9 cellular contexts compared by ENCODE assay signal in genomic region chr3:15269091-15269989, GRCh38.
A peak's percentile ranks its signal among the peaks of the same experiment; 100 is the strongest.
DNase-seq lines count a peak whose midpoint lies in the region; ATAC-seq and TF ChIP-seq lines count a peak whose summit lies in the region.
"Had no signal": no experiment of that assay in that cellular context is flagged by ENCODE, and none has a peak within 500 bp of the region (broad histone marks: within the 10 kb centered on the region; RNA-seq: fewer than 3 reads in every experiment).

No MANE protein-coding gene starts in this region.

- no TSS peak for BruUV-seq in OCI-LY7 (replicated peaks; lab: Mats Ljungman, UMichigan)

- H3K36me3 ChIP-seq in GM23338 (ENCODE audit: insufficient read depth), result no peaks in the 10 kb centered on the region
- peaks cover 14% of the 10 kb centered on the region; the same call in 1 of the 2 replicates for H3K36me3 ChIP-seq in OCI-LY7 (ENCODE audit: insufficient read depth, low read length)

- no peak overlapping the region for H3K4me3 Mint-ChIP-seq in GM23338

- no peaks in the 10 kb centered on the region for H3K36me3 Mint-ChIP-seq in GM23338 (ENCODE audit: low read depth)

- H3F3A ChIP-seq in GM23338 (replicated peaks; ENCODE audit: low read depth), result no peaks in the 10 kb centered on the region

- H3K4me2 ChIP-seq in GM23338 (no peak overlapping the region), OCI-LY7 (ENCODE audit: low read length) (no peak overlapping the region)
- H3K4me2 ChIP-seq: KMS-11 had no signal

- no peak for TF ChIP-seq CTCF in GM23338 (conservative IDR thresholded peaks at IDR 0.05; ENCODE audit: low read depth in 2 of 2)
- no peak for TF ChIP-seq CTCF in OCI-LY7 (conservative IDR thresholded peaks at IDR 0.05; ENCODE audit: low read length)

- H3K4me3 ChIP-seq in GM23338 (no peak overlapping the region), OCI-LY7 (ENCODE audit: low read depth, low read length, poor library complexity, severe bottlenecking) (no peak overlapping the region)

- POLR2A ChIA-PET in OCI-LY7 (lab: Charles Lee), result interaction anchor here (0.7 to 2.0 kb wide), 5 partner anchors 16 to 136 kb away, joined by 3 to 6 read pairs (median 3); no protein-coding TSS in a partner anchor

- H3K9me3 ChIP-seq in OCI-LY7 (ENCODE audit: low read length), result no peaks in the 10 kb centered on the region

- no peak overlapping the region for H2AFZ ChIP-seq in GM23338
- no peak overlapping the region for H2AFZ ChIP-seq in OCI-LY7 (ENCODE audit: low read length)

- ATAC-seq in GM23338, result no peak

- H3K27me3 ChIP-seq in GM23338 (ENCODE audit: insufficient read depth), result no peaks in the 10 kb centered on the region

- H3K27ac ChIP-seq in GM23338 (ENCODE audit: low read depth) (no peak overlapping the region), OCI-LY7 (ENCODE audit: low read depth, low read length, poor library complexity, severe bottlenecking) (no peak overlapping the region)
- H3K27ac ChIP-seq: KMS-11 had no signal

- H3K4me1 ChIP-seq in GM23338 (ENCODE audit: insufficient read depth) (no peaks in the 10 kb centered on the region; the same call in 1 of the 2 replicates), OCI-LY7 (ENCODE audit: insufficient read depth, low read length, poor library complexity, severe bottlenecking) (peaks cover 18% of the 10 kb centered on the region)

- H3K4me1 Mint-ChIP-seq in GM23338, result 0 out of 3 replicates have a peak, but pooled peaks cover 3% of the 10 kb centered on the region

- H3K9me2 ChIP-seq in GM23338 (ENCODE audit: insufficient read depth) (no peaks in the 10 kb centered on the region), OCI-LY7 (ENCODE audit: insufficient read depth, low read length) (no peaks in the 10 kb centered on the region)

- peak; percentile 50 for DNase-seq in CMK (ENCODE audit: low read depth)
- no peak for DNase-seq in GM23338 (ENCODE audit: low spot score)
- peak; percentile 52 for DNase-seq in NCI-H2171 treated with DMSO at 0.1 percent for 48 hours (lab: John Stamatoyannopoulos, UW)
- DNase-seq in activated CD8-positive, alpha-beta memory T cell treated with anti-CD3 and anti-CD28 coated beads for 48 hours (ENCODE audit: low read depth in 2 of 3, low spot score in 2 of 3), result peak; percentile 34 to 74 (median 73)
- DNase-seq in effector CD8-positive, alpha-beta T cell (lab: John Stamatoyannopoulos, UW), result peak; percentile 40
- peak; percentile 84 for DNase-seq in midbrain (lab: John Stamatoyannopoulos, UW)
- DNase-seq in stimulated activated CD8-positive, alpha-beta memory T cell treated with anti-CD3 and anti-CD28 coated beads, Interleukin-4, amount 100 ng/mL, for 1 hour (ENCODE audit: low read depth in 2 of 2, low spot score in 1 of 2), result peak; percentile 51 to 75
- DNase-seq in OCI-LY7 (ENCODE audit: low spot score), result no peak

- intact Hi-C loops in OCI-LY7 (cut with micrococcal nuclease; ENCODE audit: unreplicated experiment), result loop anchor here (2.0 kb wide), 2 partner anchors 67 to 287 kb away; no protein-coding TSS in a partner anchor

- H4K20me1 ChIP-seq in GM23338 (replicated peaks; ENCODE audit: insufficient read depth) (no peaks in the 10 kb centered on the region), OCI-LY7 (ENCODE audit: insufficient read depth, low read length) (no peaks in the 10 kb centered on the region)

- no peaks in the 10 kb centered on the region for H3K9me3 Mint-ChIP-seq in GM23338

- CTCF ChIA-PET in OCI-LY7 (lab: Charles Lee; ENCODE audit: unreplicated experiment), result interaction anchor here (1.0 to 2.4 kb wide), 2 partner anchors 63 to 136 kb away, joined by 10 to 13 read pairs; no protein-coding TSS in a partner anchor

- peaks cover 3% of the 10 kb centered on the region for H3K27me3 Mint-ChIP-seq in GM23338 (ENCODE audit: insufficient read depth, low read depth, poor library complexity)

- peak overlapping the region; percentile 47; the same call in 1 of the 2 replicates for H3K27ac Mint-ChIP-seq in GM23338

- H3K79me2 ChIP-seq in GM23338 (replicated peaks; ENCODE audit: insufficient read depth) (no peaks in the 10 kb centered on the region; the same call in 1 of the 2 replicates), OCI-LY7 (ENCODE audit: insufficient read depth, low read depth, low read length) (no peaks in the 10 kb centered on the region)

TF ChIP-seq in GM23338, 12 proteins besides CTCF, POLR2A, EP300 and RAD21:
- no peak for TF ChIP-seq NANOG (IDR thresholded peaks at IDR 0.05; ENCODE audit: borderline replicate concordance)
- TF ChIP-seq EZH2 (IDR thresholded peaks at IDR 0.05; ENCODE audit: low read depth, unreplicated experiment), result no peak
- no peak for TF ChIP-seq ETS1 (IDR thresholded peaks at IDR 0.05)
- no peak for TF ChIP-seq STAT1 (IDR thresholded peaks at IDR 0.05; ENCODE audit: unreplicated experiment)
- TF ChIP-seq JUNB (IDR thresholded peaks at IDR 0.05; ENCODE audit: unreplicated experiment), result no peak
- no peak for TF ChIP-seq CREB1 (CRISPR knock-in tag; IDR thresholded peaks at IDR 0.05; ENCODE audit: low read depth)
- TF ChIP-seq ZNF331 (CRISPR knock-in tag; IDR thresholded peaks at IDR 0.05; ENCODE audit: low read depth), result no peak
- no peak for TF ChIP-seq EZH2phosphoT487 (IDR thresholded peaks at IDR 0.05; ENCODE audit: unreplicated experiment)

Comparison
In these comparisons a context has a peak if more than half of its experiments do, and no peak if none do; other contexts are left out.
1. DNase-seq: peak in CMK (single experiment), NCI-H2171 treated with DMSO at 0.1 percent for 48 hours (single experiment), activated CD8-positive, alpha-beta memory T cell treated with anti-CD3 and anti-CD28 coated beads for 48 hours (3 of 3), effector CD8-positive, alpha-beta T cell (single experiment), midbrain (single experiment) and stimulated activated CD8-positive, alpha-beta memory T cell treated with anti-CD3 and anti-CD28 coated beads, Interleukin-4, amount 100 ng/mL, for 1 hour (2 of 2); none in GM23338 (single experiment) and OCI-LY7 (single experiment).